In the genomic region with DNA sequence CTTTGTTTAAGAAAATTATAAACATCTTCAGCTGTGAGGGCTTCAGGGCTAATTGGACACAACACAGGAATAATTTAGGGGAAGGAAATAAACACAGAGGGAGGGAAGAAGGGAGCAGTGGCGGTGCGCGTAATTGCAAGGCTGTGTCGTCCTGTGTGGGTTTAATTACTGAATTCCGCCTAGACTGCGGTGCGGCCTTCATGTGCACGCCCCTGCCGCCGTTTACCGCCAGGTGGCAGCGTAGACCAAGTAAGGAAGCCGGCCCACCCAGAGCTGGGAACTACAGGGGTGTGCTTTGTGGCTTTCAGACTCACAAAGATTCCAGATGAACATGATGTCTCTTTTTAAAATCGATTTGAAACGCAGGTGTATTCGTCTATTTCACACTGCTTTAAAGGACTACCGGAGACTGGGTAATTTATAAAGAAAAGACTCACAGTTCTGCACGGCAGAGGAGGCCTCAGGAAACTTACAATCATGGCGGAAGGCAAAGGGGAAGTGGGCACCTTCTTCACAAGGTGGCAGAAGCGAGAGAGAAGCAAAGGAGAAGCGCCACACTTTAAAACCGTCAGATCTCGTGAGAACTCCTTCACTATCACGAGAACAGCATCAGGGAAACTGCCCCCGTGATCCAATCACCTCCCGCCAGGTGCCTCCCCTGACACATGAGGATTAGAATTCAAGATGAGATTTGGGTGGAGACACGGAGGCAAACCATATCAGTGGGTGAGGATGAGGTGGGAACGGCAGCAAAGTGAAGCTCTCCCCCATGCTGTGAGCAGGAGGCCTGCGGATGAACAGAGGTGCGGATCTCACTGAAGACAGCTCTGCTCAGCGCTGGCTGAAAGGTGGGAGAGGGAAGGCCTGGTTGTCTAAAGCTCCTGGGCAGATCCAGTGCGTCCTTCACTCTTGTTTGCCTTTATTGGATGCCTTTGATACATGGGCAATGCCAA, we compare ENCODE assay signal across 8 cellular contexts.
DNase-seq lines count a peak whose midpoint lies in the region; ATAC-seq and TF ChIP-seq lines count a peak whose summit lies in the region.

No MANE protein-coding gene starts in this region.

- H3K4me3 Mint-ChIP-seq in activated naive CD4-positive, alpha-beta T cell treated with anti-CD3 and anti-CD28 coated beads, Interleukin-2, amount 50 U/mL, for 24 hours, result peak overlapping the region; percentile 77

- no peaks in the 10 kb centered on the region for H3K36me3 Mint-ChIP-seq in activated naive CD4-positive, alpha-beta T cell treated with anti-CD3 and anti-CD28 coated beads, Interleukin-2, amount 50 U/mL, for 24 hours

- peaks cover 14% of the 10 kb centered on the region for H3K27me3 Mint-ChIP-seq in activated naive CD4-positive, alpha-beta T cell treated with anti-CD3 and anti-CD28 coated beads, Interleukin-2, amount 50 U/mL, for 24 hours

- H3K9me3 Mint-ChIP-seq in activated naive CD4-positive, alpha-beta T cell treated with anti-CD3 and anti-CD28 coated beads, Interleukin-2, amount 50 U/mL, for 24 hours, result no peaks in the 10 kb centered on the region

- peak; percentile 67 for TF ChIP-seq CTCF in psoas muscle (IDR thresholded peaks at IDR 0.05)

- no peaks in the 10 kb centered on the region for H3K27me3 ChIP-seq in psoas muscle (ENCODE audit: insufficient read depth in 3 of 3, low read length in 2 of 3)

- H3K27ac Mint-ChIP-seq in activated naive CD4-positive, alpha-beta T cell treated with anti-CD3 and anti-CD28 coated beads, Interleukin-2, amount 50 U/mL, for 24 hours, result no peak overlapping the region

- WGBS in psoas muscle, 3 donors, result 36 to 44% (median 39%) methylated on average over 32 of the region's 32 CpGs

- H3K4me3 ChIP-seq in Jurkat, Clone E6-1 (ENCODE audit: low read length), result no peak overlapping the region
- H3K4me3 ChIP-seq in psoas muscle, result no peak overlapping the region

- no peaks in the 10 kb centered on the region for H3K9me3 ChIP-seq in psoas muscle

- H3K36me3 ChIP-seq in psoas muscle (ENCODE audit: insufficient read depth in 1 of 2, low read depth in 1 of 2), result no peaks in the 10 kb centered on the region

- peaks cover 10% of the 10 kb centered on the region for H3K4me1 Mint-ChIP-seq in activated naive CD4-positive, alpha-beta T cell treated with anti-CD3 and anti-CD28 coated beads, Interleukin-2, amount 50 U/mL, for 24 hours

- ATAC-seq in GM21576 (IDR thresholded peaks at IDR 0.05; ENCODE audit: unreplicated experiment) (peak; percentile 97), Right ventricle myocardium superior (ENCODE audit: poor library complexity) (peak; percentile 94), psoas muscle (peak; percentile 40 to 81 (median 65))

- no peak overlapping the region for H3K27ac ChIP-seq in psoas muscle

- intact Hi-C loops in Right ventricle myocardium superior (cut with DNase I), result loop anchor here (2.0 kb wide), 1 partner anchor 214 kb away; no protein-coding TSS in a partner anchor
- intact Hi-C loops in psoas muscle (cut with DNase I), result loop anchor here in 1 of 2 donors (2.0 to 5.0 kb wide), 2 partner anchors 117 to 214 kb away; no protein-coding TSS in a partner anchor

- no peaks in the 10 kb centered on the region for H3K4me1 ChIP-seq in psoas muscle

- DNase-seq in EL (peak; percentile 62), SKM-1 (lab: John Stamatoyannopoulos, UW; ENCODE audit: unreplicated experiment) (peak; percentile 7), Right ventricle myocardium superior (peak; percentile 91), psoas muscle (peak; percentile 73 to 75), NCI-H187 (lab: John Stamatoyannopoulos, UW) (no peak)
- peak; percentile 80 for DNase-seq in Jurkat, Clone E6-1 (ENCODE audit: low read depth, low spot score)

Comparison
In these comparisons a context has a peak if more than half of its experiments do, and no peak if none do; other contexts are left out.
1. DNase-seq: peak in EL (single experiment), Jurkat, Clone E6-1 (single experiment), SKM-1 (single experiment), Right ventricle myocardium superior (single experiment) and psoas muscle (2 of 2); none in NCI-H187 (0 of 2).
2. Peak in every context shown above with its lines, with median percentiles within 50 percentile points of each other: ATAC-seq.